In genomic region chr5:127844631-127845030, GRCh38 we compare ENCODE assay signal across 15 cellular contexts.
DNase-seq lines count a peak whose midpoint lies in the region; ATAC-seq, FAIRE-seq and TF ChIP-seq lines count a peak whose summit lies in the region.
"Had no signal": no experiment of that assay in that cellular context is flagged by ENCODE, and none has a peak within 500 bp of the region (broad histone marks: within the 10 kb centered on the region; RNA-seq: fewer than 3 reads in every experiment).

No MANE protein-coding gene starts in this region.

- H3K36me3 ChIP-seq in H7 (replicated peaks; ENCODE audit: control insufficient read depth, insufficient read depth, low read length) (no peaks in the 10 kb centered on the region), heart right ventricle (no peaks in the 10 kb centered on the region), pancreas (no peaks in the 10 kb centered on the region)
- H3K36me3 ChIP-seq: uterus, WERI-Rb-1 had no signal

- WGBS in heart right ventricle, 2 donors: 56 to 60% methylated on average over 7 of the region's 7 CpGs
- WGBS in pancreas, 2 donors: 76 to 84% methylated on average over 7 of the region's 7 CpGs

- no peak for FAIRE-seq in pancreas (lab: Jason Lieb, UNC)

- peak; percentile 8 for DNase-seq in H7
- peak; percentile 57 for DNase-seq in SK-MEL-5 (ENCODE audit: low read depth, low spot score)
- DNase-seq in heart right ventricle: peak; percentile 52 to 60
- peak; percentile 82 for DNase-seq in putamen (ENCODE audit: low spot score)
- no peak for DNase-seq in pancreas
- DNase-seq in erythroblast (lab: John Stamatoyannopoulos, UW): no peak
- DNase-seq: activated T-cell treated with anti-CD3 and anti-CD28 coated beads, Interleukin-2, amount 50 U/mL, for 72 hours; NCI-H524 treated with DMSO at 0.1 percent for 48 hours; SIG-M5; WERI-Rb-1 had no signal

- no peak for TF ChIP-seq POLR2A in erythroblast (IDR thresholded peaks at IDR 0.05; ENCODE audit: low read length)

- intact Hi-C loops in heart right ventricle (cut with DNase I): no loop called here
- intact Hi-C loops in pancreas (cut with DNase I): no loop called here

- in situ Hi-C loops in SK-MEL-5 (cut with HindIII; ENCODE audit: low pct_unique_long_range_greater_than_20kb, low sequenced_read_pairs): no loop called here

- peak; percentile 58 to 98 (median 93) for ATAC-seq in heart right ventricle
- ATAC-seq in pancreas: no peak
- ATAC-seq in GM21723 (IDR thresholded peaks at IDR 0.05; ENCODE audit: unreplicated experiment): no peak
- ATAC-seq in HG03280 (IDR thresholded peaks at IDR 0.05; ENCODE audit: unreplicated experiment): no peak
- ATAC-seq: activated T-cell treated with anti-CD3 and anti-CD28 coated beads, Interleukin-2, amount 50 U/mL, for 72 hours; CD8-positive, alpha-beta T cell had no signal

- H3K27me3 ChIP-seq in H7 (ENCODE audit: control insufficient read depth, insufficient read depth, low read length) (no peaks in the 10 kb centered on the region), heart right ventricle (no peaks in the 10 kb centered on the region), pancreas (no peaks in the 10 kb centered on the region)
- H3K27me3 ChIP-seq: uterus had no signal

- peak in 3 of 9 donors; percentile 22 to 31 (median 27) for TF ChIP-seq CTCF in heart right ventricle (IDR thresholded peaks at IDR 0.05)
- TF ChIP-seq CTCF in pancreas (IDR thresholded peaks at IDR 0.05): no peak

- H3K4me3 ChIP-seq in H7 (ENCODE audit: insufficient read depth, low read depth, low read length): no peak overlapping the region
- H3K4me3 ChIP-seq in heart right ventricle: no peak overlapping the region
- no peak overlapping the region for H3K4me3 ChIP-seq in pancreas
- H3K4me3 ChIP-seq: uterus had no signal

- H3K27ac ChIP-seq in heart right ventricle: peak overlapping the region in 1 of 10 donors; percentile 7
- no peak overlapping the region for H3K27ac ChIP-seq in pancreas
- H3K27ac ChIP-seq: KMS-11, uterus, WERI-Rb-1 had no signal

- H3K4me1 ChIP-seq in heart right ventricle (peaks cover 0 to 9% (median 0%) of the 10 kb centered on the region in 9 donors), pancreas (peaks cover 0 to 6% (median 0%) of the 10 kb centered on the region in 3 donors)
- H3K4me1 ChIP-seq: uterus had no signal

- H3K9me3 ChIP-seq in heart right ventricle: no peaks in the 10 kb centered on the region
- no peaks in the 10 kb centered on the region for H3K9me3 ChIP-seq in pancreas
- H3K9me3 ChIP-seq: uterus had no signal

Comparison
In these comparisons a context has a peak if more than half of its experiments do, and no peak if none do; other contexts are left out.
1. DNase-seq: peak in H7 (single experiment), SK-MEL-5 (single experiment), heart right ventricle (2 of 2) and putamen (single experiment); none in pancreas (0 of 6) and erythroblast (0 of 2).
2. ATAC-seq: peak in heart right ventricle (8 of 8); none in pancreas (0 of 4), GM21723 (single experiment) and HG03280 (single experiment).